ENCODE assay signal across 19 cellular contexts in genomic region chr13:51328488-51328887, GRCh38. TPM values are rescaled to one million over a fixed set of nuclear protein-coding genes. Genes with fewer than 3 reads are reported as not detected.
A peak's percentile ranks its signal among the peaks of the same experiment; 100 is the strongest.
DNase-seq lines count a peak whose midpoint lies in the region; TF ChIP-seq lines count a peak whose summit lies in the region.
"Had no signal": no experiment of that assay in that cellular context is flagged by ENCODE, and none has a peak within 500 bp of the region (broad histone marks: within the 10 kb centered on the region; RNA-seq: fewer than 3 reads in every experiment).

No MANE protein-coding gene starts in this region.

- H2BK120ac ChIP-seq in mesenchymal stem cell (ENCODE audit: low read depth, low read length) = no peak overlapping the region

- H2AFZ ChIP-seq in mesenchymal stem cell (ENCODE audit: low read depth, low read length) = no peak overlapping the region
- H2AFZ ChIP-seq: PC-9 had no signal

- no peaks in the 10 kb centered on the region for H3K4me1 Mint-ChIP-seq in endodermal cell
- H3K4me1 Mint-ChIP-seq in activated naive CD4-positive, alpha-beta T cell treated with anti-CD3 and anti-CD28 coated beads, Interleukin-2, amount 10 ng/mL, durations not matched to agents 7 days and 5 days = peaks cover 18% of the 10 kb centered on the region

- no peak overlapping the region for H3K27ac Mint-ChIP-seq in endodermal cell
- H3K27ac Mint-ChIP-seq in activated naive CD4-positive, alpha-beta T cell treated with anti-CD3 and anti-CD28 coated beads, Interleukin-2, amount 10 ng/mL, durations not matched to agents 7 days and 5 days = no peak overlapping the region
- H3K27ac Mint-ChIP-seq: IgD-negative memory B cell had no signal

- peak; percentile 85 for DNase-seq in D341Med (ENCODE audit: low spot score)
- DNase-seq in NCI-H82 (lab: John Stamatoyannopoulos, UW) = peak; percentile 98
- DNase-seq in endodermal cell = peak; percentile 95
- no peak for DNase-seq in mesenchymal stem cell
- DNase-seq in NCI-H128 (lab: John Stamatoyannopoulos, UW; ENCODE audit: unreplicated experiment) = no peak
- DNase-seq in activated naive CD4-positive, alpha-beta T cell treated with anti-CD3 and anti-CD28 coated beads, Interleukin-2, amount 10 ng/mL, durations not matched to agents 7 days and 5 days = no peak
- no peak for DNase-seq in NCI-H2196 treated with DMSO at 0.1 percent for 48 hours (lab: John Stamatoyannopoulos, UW; ENCODE audit: unreplicated experiment)
- no peak for DNase-seq in H4 (ENCODE audit: low spot score)
- DNase-seq: COR-L47; DMS53; GOT3; NCI-H1417 treated with DMSO at 0.1 percent for 48 hours; NCI-H2029; NCI-H2171 treated with DMSO at 0.1 percent for 48 hours; NCI-H526; NK-92 treated with Interleukin-12 subunit alpha and Interleukin-12 subunit beta, amount 100 ng/mL, for 24 hours; PC-9 had no signal

- no peaks in the 10 kb centered on the region for H3K79me1 ChIP-seq in mesenchymal stem cell (replicated peaks; ENCODE audit: low read length, poor library complexity, severe bottlenecking)

- no peak overlapping the region for H3K14ac ChIP-seq in mesenchymal stem cell (ENCODE audit: low read length in 2 of 2)

- H3K9me3 ChIP-seq in endodermal cell (ENCODE audit: control insufficient read depth, low read length) (no peaks in the 10 kb centered on the region), mesenchymal stem cell (ENCODE audit: control insufficient read depth, low read length) (no peaks in the 10 kb centered on the region)

- H3K4me2 ChIP-seq in mesenchymal stem cell (ENCODE audit: low read length, poor library complexity, severe bottlenecking) = no peak overlapping the region
- H3K4me2 ChIP-seq: PC-9 had no signal

- WGBS in endodermal cell (ENCODE audit: insufficient coverage in 1 of 2, insufficient read length in 1 of 2), 2 experiments = 55 to 63% methylated on average over 4 to 5 of the region's 6 CpGs
- WGBS in mesenchymal stem cell = 58% methylated on average over 4 of the region's 6 CpGs

- H3K18ac ChIP-seq in mesenchymal stem cell (ENCODE audit: low read depth in 1 of 2, low read length in 2 of 2) = no peak overlapping the region

- CTCF ChIA-PET in activated naive CD4-positive, alpha-beta T cell treated with anti-CD3 and anti-CD28 coated beads, Interleukin-2, amount 10 ng/mL, durations not matched to agents 7 days and 5 days (lab: Charles Lee) = interaction anchor here (1.2 kb wide), 1 partner anchor 42 kb away, joined by 3 read pairs; no protein-coding TSS in a partner anchor

- no peaks in the 10 kb centered on the region for H3K9me3 Mint-ChIP-seq in endodermal cell
- H3K9me3 Mint-ChIP-seq in activated naive CD4-positive, alpha-beta T cell treated with anti-CD3 and anti-CD28 coated beads, Interleukin-2, amount 10 ng/mL, durations not matched to agents 7 days and 5 days = no peaks in the 10 kb centered on the region
- H3K9me3 Mint-ChIP-seq: IgD-negative memory B cell had no signal

- H2AK5ac ChIP-seq in mesenchymal stem cell (ENCODE audit: low read length, severe bottlenecking) = no peak overlapping the region

- H4K91ac ChIP-seq in mesenchymal stem cell (ENCODE audit: low read length) = peak overlapping the region; percentile 84

- H3K4me1 ChIP-seq in endodermal cell (ENCODE audit: control insufficient read depth, insufficient read depth, low read length) (peaks cover 4% of the 10 kb centered on the region), mesenchymal stem cell (ENCODE audit: control insufficient read depth, insufficient read depth, low read depth, low read length) (peaks cover 6% of the 10 kb centered on the region)

- no peak overlapping the region for H2BK12ac ChIP-seq in mesenchymal stem cell (ENCODE audit: low read length in 2 of 2)

- no peak overlapping the region for H4K8ac ChIP-seq in mesenchymal stem cell (ENCODE audit: low read length)

- no peaks in the 10 kb centered on the region for H3K27me3 ChIP-seq in endodermal cell (ENCODE audit: control insufficient read depth, insufficient read depth, low read length, poor library complexity, severe bottlenecking)
- H3K27me3 ChIP-seq in mesenchymal stem cell (ENCODE audit: control insufficient read depth in 1 of 2, insufficient read depth in 1 of 2, low read length in 2 of 2) = no peaks in the 10 kb centered on the region

- H3K4me3 ChIP-seq in endodermal cell (ENCODE audit: low read length) (no peak overlapping the region), mesenchymal stem cell (ENCODE audit: insufficient read depth in 1 of 2, low read depth in 1 of 2, low read length in 2 of 2) (no peak overlapping the region)
- H3K4me3 ChIP-seq: PC-9 had no signal

- H3K4ac ChIP-seq in mesenchymal stem cell (ENCODE audit: low read depth in 1 of 2, low read length in 2 of 2) = no peak overlapping the region

- H3K36me3 ChIP-seq in endodermal cell (ENCODE audit: control insufficient read depth, insufficient read depth, low read length) = no peaks in the 10 kb centered on the region
- H3K36me3 ChIP-seq in mesenchymal stem cell (ENCODE audit: control insufficient read depth in 1 of 2, insufficient read depth in 2 of 2, low read depth in 1 of 2, low read length in 2 of 2) = peaks cover 0 to 7% of the 10 kb centered on the region in 2 experiments

- peak; percentile 38 for TF ChIP-seq CTCF in endodermal cell (conservative IDR thresholded peaks at IDR 0.05)

- no peak overlapping the region for H3K27ac ChIP-seq in endodermal cell (ENCODE audit: low read depth, low read length)
- H3K27ac ChIP-seq in mesenchymal stem cell (ENCODE audit: low read length, poor library complexity, severe bottlenecking) = no peak overlapping the region
- H3K27ac ChIP-seq: C4-2B, PC-9 had no signal

- no peaks in the 10 kb centered on the region for H3K36me3 Mint-ChIP-seq in endodermal cell (ENCODE audit: low read depth)
- no peaks in the 10 kb centered on the region for H3K36me3 Mint-ChIP-seq in activated naive CD4-positive, alpha-beta T cell treated with anti-CD3 and anti-CD28 coated beads, Interleukin-2, amount 10 ng/mL, durations not matched to agents 7 days and 5 days
- H3K36me3 Mint-ChIP-seq: IgD-negative memory B cell had no signal

- H3K23ac ChIP-seq in mesenchymal stem cell (ENCODE audit: low read length in 2 of 2) = no peak overlapping the region

- no peak overlapping the region for H3K4me3 Mint-ChIP-seq in endodermal cell
- H3K4me3 Mint-ChIP-seq in activated naive CD4-positive, alpha-beta T cell treated with anti-CD3 and anti-CD28 coated beads, Interleukin-2, amount 10 ng/mL, durations not matched to agents 7 days and 5 days = no peak overlapping the region
- H3K4me3 Mint-ChIP-seq: IgD-negative memory B cell had no signal

- H2BK5ac ChIP-seq in mesenchymal stem cell (ENCODE audit: low read depth, low read length, poor library complexity, severe bottlenecking) = no peak overlapping the region

- H2BK15ac ChIP-seq in mesenchymal stem cell (ENCODE audit: low read depth, poor library complexity, severe bottlenecking) = no peak overlapping the region

- peaks cover 8% of the 10 kb centered on the region for H3K27me3 Mint-ChIP-seq in endodermal cell (ENCODE audit: insufficient read depth)
- no peaks in the 10 kb centered on the region for H3K27me3 Mint-ChIP-seq in activated naive CD4-positive, alpha-beta T cell treated with anti-CD3 and anti-CD28 coated beads, Interleukin-2, amount 10 ng/mL, durations not matched to agents 7 days and 5 days
- H3K27me3 Mint-ChIP-seq: IgD-negative memory B cell had no signal

- no peak overlapping the region for H3K9ac ChIP-seq in endodermal cell (ENCODE audit: extremely low read depth, low read length, poor library complexity, severe bottlenecking)
- no peak overlapping the region for H3K9ac ChIP-seq in mesenchymal stem cell (ENCODE audit: low read length)

RNA-seq across cellular contexts. Expression of gene SERPINE3, which starts 11.0 kb away (rescaled TPM):
- total RNA-seq in endodermal cell = under 1 TPM in 1 of 2 donors, not detected in 1; 0.89 TPM
- polyA plus RNA-seq in endodermal cell (2013, experiment 1 of 2) = not detected
- not detected for polyA plus RNA-seq in endodermal cell (2013, experiment 2 of 2)
- polyA plus RNA-seq in mesenchymal stem cell (2013, experiment 1 of 2) = not detected
- polyA plus RNA-seq in mesenchymal stem cell (2013, experiment 2 of 2) = not detected
- total RNA-seq in H4 (2014; rRNA removed; shearing (Covaris generic)) = not detected in 2 replicates
- total RNA-seq: PC-9 had no signal
- polyA plus RNA-seq: IgD-negative memory B cell had no signal

Comparison
In these comparisons a context has a peak if more than half of its experiments do, and no peak if none do; other contexts are left out.
1. DNase-seq: peak in D341Med (single experiment), NCI-H82 (single experiment) and endodermal cell (single experiment); none in mesenchymal stem cell (single experiment), NCI-H128 (single experiment), activated naive CD4-positive, alpha-beta T cell treated with anti-CD3 and anti-CD28 coated beads, Interleukin-2, amount 10 ng/mL, durations not matched to agents 7 days and 5 days (single experiment), NCI-H2196 treated with DMSO at 0.1 percent for 48 hours (single experiment) and H4 (single experiment).